1 cellular context compared by ENCODE assay signal in genomic region chr1:17561252-17561558, GRCh38.
TF ChIP-seq lines count a peak whose summit lies in the region.

No MANE protein-coding gene starts in this region.

TF ChIP-seq in SK-N-SH treated with all-trans-retinoic acid at 6 μM for 48 hours, 23 proteins besides CTCF, POLR2A, EP300 and RAD21 (continued from another document):
- TF ChIP-seq PATZ1 (CRISPR knock-in tag; IDR thresholded peaks at IDR 0.05; ENCODE audit: borderline replicate concordance), result no peak
